ENCODE assay signal across 8 cellular contexts in genomic region chr19:52170863-52171320, GRCh38. TPM values are rescaled to one million over a fixed set of nuclear protein-coding genes. Genes with fewer than 3 reads are reported as not detected.
A peak's percentile ranks its signal among the peaks of the same experiment; 100 is the strongest.
DNase-seq lines count a peak whose midpoint lies in the region; ATAC-seq and TF ChIP-seq lines count a peak whose summit lies in the region.

No MANE protein-coding gene starts in this region.

- DNase-seq in NCI-H2227 (lab: John Stamatoyannopoulos, UW; ENCODE audit: unreplicated experiment), result peak; percentile 23
- no peak for DNase-seq in NCI-H2227 treated with DMSO at 0.1 percent for 48 hours (lab: John Stamatoyannopoulos, UW)
- peak; percentile 10 for DNase-seq in activated naive CD8-positive, alpha-beta T cell treated with anti-CD3 and anti-CD28 coated beads for 36 hours
- DNase-seq in right atrium auricular region (ENCODE audit: low spot score), result no peak
- DNase-seq in sciatic nerve (ENCODE audit: low spot score), result peak; percentile 67
- DNase-seq in Ammon's horn (ENCODE audit: low spot score), result no peak

- peaks cover 17% of the 10 kb centered on the region for H3K36me3 ChIP-seq in right atrium auricular region

- H3K27me3 ChIP-seq in right atrium auricular region, result no peaks in the 10 kb centered on the region

- peak overlapping the region; percentile 82 to 92 for H3K27ac ChIP-seq in right atrium auricular region

- H3K36me3 Mint-ChIP-seq in activated naive CD8-positive, alpha-beta T cell treated with anti-CD3 and anti-CD28 coated beads for 36 hours, result peaks cover 35% of the 10 kb centered on the region

- peak; percentile 22 for ATAC-seq in HG03432 (IDR thresholded peaks at IDR 0.05; ENCODE audit: unreplicated experiment)
- peak; percentile 58 for ATAC-seq in sciatic nerve
- no peak for ATAC-seq in HG02981 (IDR thresholded peaks at IDR 0.05; ENCODE audit: unreplicated experiment)

- peaks cover 7% of the 10 kb centered on the region for H3K9me3 Mint-ChIP-seq in activated naive CD8-positive, alpha-beta T cell treated with anti-CD3 and anti-CD28 coated beads for 36 hours

- peak overlapping the region; percentile 72 to 76 for H3K4me3 ChIP-seq in right atrium auricular region

- H3K9me3 ChIP-seq in right atrium auricular region, result no peaks in the 10 kb centered on the region

- intact Hi-C loops in sciatic nerve (cut with DNase I), result no loop called here

- H3K4me3 Mint-ChIP-seq in activated naive CD8-positive, alpha-beta T cell treated with anti-CD3 and anti-CD28 coated beads for 36 hours, result peak overlapping the region; percentile 87

- peak overlapping the region; percentile 89 for H3K27ac Mint-ChIP-seq in activated naive CD8-positive, alpha-beta T cell treated with anti-CD3 and anti-CD28 coated beads for 36 hours

- no peak for TF ChIP-seq CTCF in right atrium auricular region (IDR thresholded peaks at IDR 0.05)

- no peaks in the 10 kb centered on the region for H3K27me3 Mint-ChIP-seq in activated naive CD8-positive, alpha-beta T cell treated with anti-CD3 and anti-CD28 coated beads for 36 hours

- peaks cover 0 to 14% of the 10 kb centered on the region in 2 donors for H3K4me1 ChIP-seq in right atrium auricular region

- H3K4me1 Mint-ChIP-seq in activated naive CD8-positive, alpha-beta T cell treated with anti-CD3 and anti-CD28 coated beads for 36 hours, result peaks cover 20% of the 10 kb centered on the region

RNA-seq across cellular contexts. Expression of gene ZNF836, which starts 0.5 kb away (rescaled TPM):
- 10 to 100 TPM; 10.0 to 12.0 TPM for total RNA-seq in activated naive CD8-positive, alpha-beta T cell treated with anti-CD3 and anti-CD28 coated beads for 36 hours
- total RNA-seq in right atrium auricular region (1 to 10 TPM; 2.2 to 7.6 TPM), sciatic nerve (19.7 TPM)

RNA-seq across cellular contexts. Expression of gene PPP2R1A, which starts 19.0 kb away (rescaled TPM):
- 100 to 1,000 TPM; 222 to 244 TPM for total RNA-seq in activated naive CD8-positive, alpha-beta T cell treated with anti-CD3 and anti-CD28 coated beads for 36 hours
- 100 to 1,000 TPM; 284 to 322 TPM for total RNA-seq in right atrium auricular region
- 139 TPM for total RNA-seq in sciatic nerve

RNA-seq across cellular contexts. Expression of gene ZNF616, which starts 31.2 kb away (rescaled TPM):
- 1 to 10 TPM; 9.0 to 9.5 TPM for total RNA-seq in activated naive CD8-positive, alpha-beta T cell treated with anti-CD3 and anti-CD28 coated beads for 36 hours
- total RNA-seq in right atrium auricular region (1 to 10 TPM; 2.4 to 3.3 TPM), sciatic nerve (12.8 TPM)

Comparison
In these comparisons a context has a peak if more than half of its experiments do, and no peak if none do; other contexts are left out.
1. DNase-seq: peak in NCI-H2227 (single experiment), activated naive CD8-positive, alpha-beta T cell treated with anti-CD3 and anti-CD28 coated beads for 36 hours (single experiment) and sciatic nerve (single experiment); none in NCI-H2227 treated with DMSO at 0.1 percent for 48 hours (single experiment), right atrium auricular region (single experiment) and Ammon's horn (single experiment).